In genomic region chr7:41628926-41629325, GRCh38 we compare ENCODE assay signal across 16 cellular contexts.
A peak's percentile ranks its signal among the peaks of the same experiment; 100 is the strongest.
DNase-seq lines count a peak whose midpoint lies in the region; ATAC-seq and TF ChIP-seq lines count a peak whose summit lies in the region.
"Had no signal": no experiment of that assay in that cellular context is flagged by ENCODE, and none has a peak within 500 bp of the region (broad histone marks: within the 10 kb centered on the region; RNA-seq: fewer than 3 reads in every experiment).

No MANE protein-coding gene starts in this region.

- H3K36me3 Mint-ChIP-seq in T-helper 17 cell (ENCODE audit: low read depth): no peaks in the 10 kb centered on the region
- H3K36me3 Mint-ChIP-seq: brain had no signal

- H3K4me3 ChIP-seq in IMR-90 (ENCODE audit: insufficient read depth, low read depth, low read length) (no peak overlapping the region), fibroblast of mammary gland (ENCODE audit: control insufficient read depth, low read depth, low read length) (no peak overlapping the region)
- H3K4me3 ChIP-seq: suprapubic skin had no signal

- H3K36me3 ChIP-seq in IMR-90 (ENCODE audit: control insufficient read depth, insufficient read depth, low read length): no peaks in the 10 kb centered on the region
- H3K36me3 ChIP-seq: suprapubic skin had no signal

- no peak overlapping the region for H4K91ac ChIP-seq in IMR-90 (ENCODE audit: insufficient read depth, low read depth, low read length)

- POLR2A ChIA-PET in IMR-90 (lab: Charles Lee; ENCODE audit: unreplicated experiment): no interaction called here

- H3K4me1 Mint-ChIP-seq in T-helper 17 cell: peaks cover 2% of the 10 kb centered on the region

- H3K4me2 ChIP-seq in IMR-90 (ENCODE audit: low read depth, low read length): no peak overlapping the region; the same call in 1 of the 2 replicates

- TF ChIP-seq CTCF in IMR-90 (conservative IDR thresholded peaks at IDR 0.05; ENCODE audit: low read depth, low read length) (no peak), fibroblast of mammary gland (conservative IDR thresholded peaks at IDR 0.05; ENCODE audit: control insufficient read depth, insufficient read depth, low read depth, low read length) (no peak)

- H3K4ac ChIP-seq in IMR-90 (ENCODE audit: low read depth, low read length): no peak overlapping the region; the same call in 1 of the 2 replicates

- H3K56ac ChIP-seq in IMR-90 (ENCODE audit: extremely low read depth, insufficient read depth, low read length): no peak overlapping the region

- in situ Hi-C loops in IMR-90 (cut with MboI; ENCODE audit: low sequenced_read_pairs): no loop called here

- H3K27ac ChIP-seq in IMR-90 (ENCODE audit: insufficient read depth, low read length): no peak overlapping the region
- H3K27ac ChIP-seq: suprapubic skin had no signal

- H3K9me1 ChIP-seq in IMR-90 (ENCODE audit: insufficient read depth, low read length): no peaks in the 10 kb centered on the region

- H3K79me1 ChIP-seq in IMR-90 (ENCODE audit: low read depth in 1 of 2, low read length in 2 of 2): peaks cover 0 to 3% of the 10 kb centered on the region in 2 experiments; a peak in 2 of 4 replicates

- no peak overlapping the region for H3K23ac ChIP-seq in IMR-90 (ENCODE audit: low read depth, low read length)

- intact Hi-C loops in IMR-90 (cut with micrococcal nuclease): no loop called here

- H3K4me1 ChIP-seq in IMR-90 (ENCODE audit: control insufficient read depth, insufficient read depth, low read length): no peaks in the 10 kb centered on the region; the same call in 1 of the 2 replicates

- no peaks in the 10 kb centered on the region for H3K27me3 ChIP-seq in IMR-90 (ENCODE audit: control insufficient read depth, insufficient read depth, low read length)
- H3K27me3 ChIP-seq: suprapubic skin had no signal

- H3K9ac ChIP-seq in IMR-90 (ENCODE audit: low read depth, low read length): no peak overlapping the region

- BruUV-seq in IMR-90 (replicated peaks; lab: Mats Ljungman, UMichigan): no TSS peak

- DNase-seq in IMR-90: peak; percentile 66
- DNase-seq in fibroblast of mammary gland (ENCODE audit: low read depth): peak; percentile 11
- peak; percentile 22 for DNase-seq in non-pigmented ciliary epithelial cell (ENCODE audit: low read depth)
- no peak for DNase-seq in T-helper 17 cell
- DNase-seq in COLO668 (lab: John Stamatoyannopoulos, UW; ENCODE audit: unreplicated experiment): no peak
- DNase-seq in NK-92 treated with Interleukin-12 subunit alpha and Interleukin-12 subunit beta, amount 100 ng/mL, for 24 hours (lab: John Stamatoyannopoulos, UW): no peak
- DNase-seq: activated B cell treated with CpG ODN at 0.5 μM for 24 hours; activated T-cell treated with anti-CD3 and anti-CD28 coated beads, Interleukin-2, amount 50 U/mL, for 48 hours; CD4-positive, alpha-beta T cell; MV-4-11; NCI-H524; retina had no signal

- no peak for TF ChIP-seq RAD21 in IMR-90 (IDR thresholded peaks at IDR 0.05; ENCODE audit: low read length)

- dilution Hi-C loops in IMR-90 (cut with HindIII; ENCODE audit: low sequenced_read_pairs, unreplicated experiment): no loop called here

- no peak for TF ChIP-seq POLR2A in IMR-90 (IDR thresholded peaks at IDR 0.05; ENCODE audit: low read depth, low read length)

- no peak overlapping the region for H2BK20ac ChIP-seq in IMR-90 (ENCODE audit: low read depth, low read length)

- peak overlapping the region; percentile 7 for H2BK5ac ChIP-seq in IMR-90 (ENCODE audit: low read depth, low read length, poor library complexity, severe bottlenecking)

- H3K14ac ChIP-seq in IMR-90 (replicated peaks; ENCODE audit: low read depth, low read length): peak overlapping the region; percentile 58; the same call in 1 of the 2 replicates

- CTCF ChIA-PET in IMR-90 (lab: Yijun Ruan, JAX): no interaction called here

- no peak overlapping the region for H3K4me3 Mint-ChIP-seq in T-helper 17 cell
- H3K4me3 Mint-ChIP-seq: activated B cell treated with CpG ODN at 0.5 μM for 24 hours; CD4-positive, alpha-beta T cell had no signal

- H3K27me3 Mint-ChIP-seq in T-helper 17 cell: no peaks in the 10 kb centered on the region
- H3K27me3 Mint-ChIP-seq: activated B cell treated with CpG ODN at 0.5 μM for 24 hours; CD4-positive, alpha-beta T cell had no signal

- no peak overlapping the region for H2AK5ac ChIP-seq in IMR-90 (ENCODE audit: low read depth, low read length)

- H3K9me3 ChIP-seq in IMR-90 (ENCODE audit: control insufficient read depth, insufficient read depth, low read length) (no peaks in the 10 kb centered on the region), T-helper 17 cell (ENCODE audit: control insufficient read depth, low read length, poor library complexity, severe bottlenecking) (no peaks in the 10 kb centered on the region)
- H3K9me3 ChIP-seq: suprapubic skin had no signal

- no peak overlapping the region for H2BK15ac ChIP-seq in IMR-90 (ENCODE audit: low read depth, low read length)

- no peak overlapping the region; the same call in 1 of the 2 replicates for H3K18ac ChIP-seq in IMR-90 (ENCODE audit: low read depth, low read length)

- no peak overlapping the region for H4K8ac ChIP-seq in IMR-90 (ENCODE audit: low read depth in 2 of 2, low read length in 2 of 2)

- no peaks in the 10 kb centered on the region for H4K20me1 ChIP-seq in IMR-90 (ENCODE audit: insufficient read depth, low read length)

- WGBS in IMR-90 (ENCODE audit: extremely low coverage in 2 of 2, insufficient read length in 1 of 2), 2 experiments: no CpG with 5 or more reads among the region's 3 CpGs

- H2AFZ ChIP-seq in IMR-90 (replicated peaks; ENCODE audit: low read length, poor library complexity): no peak overlapping the region

- ATAC-seq in GM21529 (IDR thresholded peaks at IDR 0.05; ENCODE audit: unreplicated experiment) (peak; percentile 44), IMR-90 (ENCODE audit: low read depth) (peak; percentile 54; the same call in 1 of the 2 replicates), T-helper 17 cell (no peak), GM19328 (IDR thresholded peaks at IDR 0.05; ENCODE audit: unreplicated experiment) (no peak)

- no peak overlapping the region for H4K5ac ChIP-seq in IMR-90 (ENCODE audit: low read depth, low read length)

- H2BK120ac ChIP-seq in IMR-90 (ENCODE audit: low read depth, low read length): no peak overlapping the region

- no peak overlapping the region for H2AK9ac ChIP-seq in IMR-90 (replicated peaks; ENCODE audit: low read depth, low read length, poor library complexity)

- no peak overlapping the region for H3K27ac Mint-ChIP-seq in T-helper 17 cell
- H3K27ac Mint-ChIP-seq: activated B cell treated with CpG ODN at 0.5 μM for 24 hours; CD4-positive, alpha-beta T cell had no signal

TF ChIP-seq in IMR-90, 13 proteins besides CTCF, POLR2A, EP300 and RAD21:
- no peak for TF ChIP-seq RFX5 (IDR thresholded peaks at IDR 0.05; ENCODE audit: low read depth, low read length)
- peak; percentile 23; the same call in 1 of the 2 replicates for TF ChIP-seq FOS (IDR thresholded peaks at IDR 0.05; ENCODE audit: low read depth, low read length)

Comparison
In these comparisons a context has a peak if more than half of its experiments do, and no peak if none do; other contexts are left out.
1. ATAC-seq: peak in GM21529 (single experiment) and IMR-90 (single experiment); none in T-helper 17 cell (single experiment) and GM19328 (single experiment).
2. DNase-seq: peak in IMR-90 (single experiment), fibroblast of mammary gland (single experiment) and non-pigmented ciliary epithelial cell (single experiment); none in T-helper 17 cell (0 of 3), COLO668 (single experiment) and NK-92 treated with Interleukin-12 subunit alpha and Interleukin-12 subunit beta, amount 100 ng/mL, for 24 hours (single experiment).